In the genomic region with DNA sequence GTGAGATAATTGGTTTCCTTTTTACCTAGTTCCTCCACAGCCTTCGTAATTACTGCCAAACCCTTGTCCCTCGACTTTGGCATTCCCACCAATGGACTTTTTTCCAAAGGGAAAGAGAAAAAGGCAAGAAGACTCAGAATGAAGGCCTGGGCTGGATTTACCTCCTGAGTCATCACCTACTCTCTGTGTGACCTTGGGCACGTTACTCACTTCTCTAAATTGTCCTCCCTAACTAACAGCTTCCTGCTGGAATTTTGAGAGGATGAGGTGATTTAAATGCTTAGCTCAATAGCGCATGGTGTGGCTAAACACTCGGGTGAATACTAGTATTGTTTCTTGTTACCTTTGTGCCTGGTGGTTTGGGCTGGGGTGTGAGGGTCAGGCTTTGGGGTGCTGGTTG, we compare ENCODE assay signal across 20 cellular contexts.
DNase-seq lines count a peak whose midpoint lies in the region; ATAC-seq, FAIRE-seq and TF ChIP-seq lines count a peak whose summit lies in the region.
"Had no signal": no experiment of that assay in that cellular context is flagged by ENCODE, and none has a peak within 500 bp of the region (broad histone marks: within the 10 kb centered on the region; RNA-seq: fewer than 3 reads in every experiment).

No MANE protein-coding gene starts in this region.

- POLR2A ChIA-PET in RWPE1 (lab: Yijun Ruan, JAX; ENCODE audit: low non-redundant PET): interaction anchor here (0.5 kb wide), 1 partner anchor 167 kb away, joined by 11 read pairs; no protein-coding TSS in a partner anchor

- CTCF ChIA-PET in RWPE1 (lab: Yijun Ruan, JAX): interaction anchor here (0.5 to 1.2 kb wide), 6 partner anchors 10 to 1860 kb away, joined by 3 to 4 read pairs (median 4); no protein-coding TSS in a partner anchor

- no peak overlapping the region for H3K27ac ChIP-seq in RWPE1
- H3K27ac ChIP-seq: gastroesophageal sphincter, tibial nerve had no signal

- H3K9me3 Mint-ChIP-seq in stimulated activated naive B cell treated with anti-CD40 and anti-IgM and Interleukin-4, amounts not matched to agents 10 μg/mL and 1 μg/mL and 100 μg/mL, for 72 hours: peaks cover 4 to 10% of the 10 kb centered on the region in 2 donors
- H3K9me3 Mint-ChIP-seq: activated naive CD8-positive, alpha-beta T cell treated with anti-CD3 and anti-CD28 coated beads, Interleukin-2, amount 10 ng/mL, durations not matched to agents 7 days and 5 days; natural killer cell; stimulated activated effector memory CD8-positive, alpha-beta T cell treated with anti-CD3 and anti-CD28 coated beads, Interleukin-12 subunit alpha, Interleukin-12 subunit beta, amount 100 ng/mL, for 72 hours had no signal

- peaks cover 0 to 4% of the 10 kb centered on the region in 2 donors for H3K4me1 Mint-ChIP-seq in stimulated activated naive B cell treated with anti-CD40 and anti-IgM and Interleukin-4, amounts not matched to agents 10 μg/mL and 1 μg/mL and 100 μg/mL, for 72 hours
- H3K4me1 Mint-ChIP-seq: activated naive CD8-positive, alpha-beta T cell treated with anti-CD3 and anti-CD28 coated beads, Interleukin-2, amount 10 ng/mL, durations not matched to agents 7 days and 5 days; B cell had no signal

- no peak overlapping the region for H3K27ac Mint-ChIP-seq in stimulated activated naive B cell treated with anti-CD40 and anti-IgM and Interleukin-4, amounts not matched to agents 10 μg/mL and 1 μg/mL and 100 μg/mL, for 72 hours
- H3K27ac Mint-ChIP-seq: activated naive CD8-positive, alpha-beta T cell treated with anti-CD3 and anti-CD28 coated beads, Interleukin-2, amount 10 ng/mL, durations not matched to agents 7 days and 5 days; B cell; effector memory CD8-positive, alpha-beta T cell; natural killer cell; stimulated activated effector memory CD8-positive, alpha-beta T cell treated with anti-CD3 and anti-CD28 coated beads, Interleukin-12 subunit alpha, Interleukin-12 subunit beta, amount 100 ng/mL, for 72 hours had no signal

- FAIRE-seq in H54 (lab: Jason Lieb, UNC): no peak

- peaks cover 41 to 58% of the 10 kb centered on the region in 2 donors for H3K27me3 Mint-ChIP-seq in stimulated activated naive B cell treated with anti-CD40 and anti-IgM and Interleukin-4, amounts not matched to agents 10 μg/mL and 1 μg/mL and 100 μg/mL, for 72 hours

- no peaks in the 10 kb centered on the region for H3K36me3 Mint-ChIP-seq in stimulated activated naive B cell treated with anti-CD40 and anti-IgM and Interleukin-4, amounts not matched to agents 10 μg/mL and 1 μg/mL and 100 μg/mL, for 72 hours
- H3K36me3 Mint-ChIP-seq: activated naive CD8-positive, alpha-beta T cell treated with anti-CD3 and anti-CD28 coated beads, Interleukin-2, amount 10 ng/mL, durations not matched to agents 7 days and 5 days; natural killer cell; stimulated activated effector memory CD8-positive, alpha-beta T cell treated with anti-CD3 and anti-CD28 coated beads, Interleukin-12 subunit alpha, Interleukin-12 subunit beta, amount 100 ng/mL, for 72 hours had no signal

- ATAC-seq in sciatic nerve (no peak), GM18517 (IDR thresholded peaks at IDR 0.05; ENCODE audit: unreplicated experiment) (no peak)
- ATAC-seq in stimulated activated naive B cell treated with anti-CD40 and anti-IgM and Interleukin-4, amounts not matched to agents 10 μg/mL and 1 μg/mL and 100 μg/mL, for 72 hours (replicated peaks): no peak
- ATAC-seq: effector memory CD8-positive, alpha-beta T cell; gastroesophageal sphincter; natural killer cell; stimulated activated effector memory CD8-positive, alpha-beta T cell treated with anti-CD3 and anti-CD28 coated beads, Interleukin-12 subunit alpha, Interleukin-12 subunit beta, amount 100 ng/mL, for 72 hours had no signal

- intact Hi-C loops in sciatic nerve (cut with DNase I): no loop called here

- TF ChIP-seq POLR2A in H54 (IDR thresholded peaks at IDR 0.05; ENCODE audit: low read depth, low read length): no peak

- DNase-seq in H54 (ENCODE audit: insufficient read length, low spot score): peak; percentile 45
- peak; percentile 43 for DNase-seq in RWPE1 (ENCODE audit: low spot score)
- DNase-seq in fibroblast of peridontal ligament (ENCODE audit: extremely low read depth): peak; percentile 2
- peak; percentile 14 for DNase-seq in renal cortical epithelial cell (ENCODE audit: low read depth)
- no peak for DNase-seq in NCI-H345 (lab: John Stamatoyannopoulos, UW)
- DNase-seq in sciatic nerve (ENCODE audit: low spot score): no peak
- no peak for DNase-seq in stimulated activated naive B cell treated with anti-CD40 and anti-IgM and Interleukin-4, amounts not matched to agents 10 μg/mL and 1 μg/mL and 100 μg/mL, for 72 hours
- DNase-seq: activated naive CD8-positive, alpha-beta T cell treated with anti-CD3 and anti-CD28 coated beads, Interleukin-2, amount 10 ng/mL, durations not matched to agents 7 days and 5 days; Calu3; effector memory CD8-positive, alpha-beta T cell; GDM1; Karpas-422; natural killer cell; posterior cingulate gyrus; SHP77 treated with DMSO at 0.1 percent for 48 hours had no signal

- TF ChIP-seq CTCF in RWPE1 (conservative IDR thresholded peaks at IDR 0.05; ENCODE audit: low read depth): no peak

- H3K4me3 Mint-ChIP-seq in stimulated activated naive B cell treated with anti-CD40 and anti-IgM and Interleukin-4, amounts not matched to agents 10 μg/mL and 1 μg/mL and 100 μg/mL, for 72 hours: no peak overlapping the region
- H3K4me3 Mint-ChIP-seq: activated naive CD8-positive, alpha-beta T cell treated with anti-CD3 and anti-CD28 coated beads, Interleukin-2, amount 10 ng/mL, durations not matched to agents 7 days and 5 days; B cell; effector memory CD8-positive, alpha-beta T cell; natural killer cell; stimulated activated effector memory CD8-positive, alpha-beta T cell treated with anti-CD3 and anti-CD28 coated beads, Interleukin-12 subunit alpha, Interleukin-12 subunit beta, amount 100 ng/mL, for 72 hours had no signal

Comparison
In these comparisons a context has a peak if more than half of its experiments do, and no peak if none do; other contexts are left out.
1. DNase-seq: peak in H54 (single experiment), RWPE1 (single experiment), fibroblast of peridontal ligament (single experiment) and renal cortical epithelial cell (single experiment); none in NCI-H345 (single experiment), sciatic nerve (single experiment) and stimulated activated naive B cell treated with anti-CD40 and anti-IgM and Interleukin-4, amounts not matched to agents 10 μg/mL and 1 μg/mL and 100 μg/mL, for 72 hours (single experiment).